In genomic region chr15:85607842-85608241, GRCh38 we compare ENCODE assay signal across 10 cellular contexts.
DNase-seq lines count a peak whose midpoint lies in the region; ATAC-seq and TF ChIP-seq lines count a peak whose summit lies in the region.
"Had no signal": no experiment of that assay in that cellular context is flagged by ENCODE, and none has a peak within 500 bp of the region (broad histone marks: within the 10 kb centered on the region; RNA-seq: fewer than 3 reads in every experiment).

No MANE protein-coding gene starts in this region.

- H3K9me3 Mint-ChIP-seq in effector memory CD8-positive, alpha-beta T cell, result no peaks in the 10 kb centered on the region
- H3K9me3 Mint-ChIP-seq: stimulated activated memory B cell treated with anti-CD40 and anti-IgM and Interleukin-4, amounts not matched to agents 10 μg/mL and 1 μg/mL and 100 μg/mL, for 72 hours had no signal

- no peak for ATAC-seq in effector memory CD8-positive, alpha-beta T cell (replicated peaks)
- ATAC-seq in GM18517 (IDR thresholded peaks at IDR 0.05; ENCODE audit: unreplicated experiment) (no peak), GM19328 (IDR thresholded peaks at IDR 0.05; ENCODE audit: unreplicated experiment) (no peak)
- ATAC-seq: stimulated activated memory B cell treated with anti-CD40 and anti-IgM and Interleukin-4, amounts not matched to agents 10 μg/mL and 1 μg/mL and 100 μg/mL, for 72 hours had no signal

- H3K27me3 Mint-ChIP-seq in effector memory CD8-positive, alpha-beta T cell, result no peaks in the 10 kb centered on the region
- H3K27me3 Mint-ChIP-seq: stimulated activated memory B cell treated with anti-CD40 and anti-IgM and Interleukin-4, amounts not matched to agents 10 μg/mL and 1 μg/mL and 100 μg/mL, for 72 hours had no signal

- H3K4me1 Mint-ChIP-seq in effector memory CD8-positive, alpha-beta T cell (ENCODE audit: low read depth in 2 of 2), result peaks cover 27 to 41% of the 10 kb centered on the region in 2 donors

- peak overlapping the region in 1 of 2 donors; percentile 60 for H3K4me3 Mint-ChIP-seq in effector memory CD8-positive, alpha-beta T cell
- H3K4me3 Mint-ChIP-seq: stimulated activated memory B cell treated with anti-CD40 and anti-IgM and Interleukin-4, amounts not matched to agents 10 μg/mL and 1 μg/mL and 100 μg/mL, for 72 hours had no signal

- DNase-seq in EH (ENCODE audit: low read depth) (peak; percentile 89), SW 1271 (lab: John Stamatoyannopoulos, UW) (peak; percentile 20 to 82), fibroblast of the aortic adventitia (ENCODE audit: low read depth) (peak; percentile 93), pulmonary artery endothelial cell (ENCODE audit: low read depth, low spot score) (peak; percentile 81), DMS 273 (lab: John Stamatoyannopoulos, UW; ENCODE audit: unreplicated experiment) (no peak)
- DNase-seq in effector memory CD8-positive, alpha-beta T cell, result no peak
- DNase-seq: DND-41 had no signal

- H3K4me3 ChIP-seq in fibroblast of the aortic adventitia (ENCODE audit: low read depth, low read length), result no peak overlapping the region

- TF ChIP-seq CTCF in fibroblast of the aortic adventitia (IDR thresholded peaks at IDR 0.05; ENCODE audit: insufficient read depth, low read length), result no peak

- peak overlapping the region in 1 of 2 donors; percentile 70 for H3K27ac Mint-ChIP-seq in effector memory CD8-positive, alpha-beta T cell

- peaks cover 28% of the 10 kb centered on the region for H3K36me3 Mint-ChIP-seq in effector memory CD8-positive, alpha-beta T cell (ENCODE audit: insufficient read depth)

Comparison
In these comparisons a context has a peak if more than half of its experiments do, and no peak if none do; other contexts are left out.
1. DNase-seq: peak in EH (single experiment), SW 1271 (2 of 2), fibroblast of the aortic adventitia (single experiment) and pulmonary artery endothelial cell (single experiment); none in effector memory CD8-positive, alpha-beta T cell (0 of 3) and DMS 273 (single experiment).